ENCODE assay signal across 8 cellular contexts in the genomic region with DNA sequence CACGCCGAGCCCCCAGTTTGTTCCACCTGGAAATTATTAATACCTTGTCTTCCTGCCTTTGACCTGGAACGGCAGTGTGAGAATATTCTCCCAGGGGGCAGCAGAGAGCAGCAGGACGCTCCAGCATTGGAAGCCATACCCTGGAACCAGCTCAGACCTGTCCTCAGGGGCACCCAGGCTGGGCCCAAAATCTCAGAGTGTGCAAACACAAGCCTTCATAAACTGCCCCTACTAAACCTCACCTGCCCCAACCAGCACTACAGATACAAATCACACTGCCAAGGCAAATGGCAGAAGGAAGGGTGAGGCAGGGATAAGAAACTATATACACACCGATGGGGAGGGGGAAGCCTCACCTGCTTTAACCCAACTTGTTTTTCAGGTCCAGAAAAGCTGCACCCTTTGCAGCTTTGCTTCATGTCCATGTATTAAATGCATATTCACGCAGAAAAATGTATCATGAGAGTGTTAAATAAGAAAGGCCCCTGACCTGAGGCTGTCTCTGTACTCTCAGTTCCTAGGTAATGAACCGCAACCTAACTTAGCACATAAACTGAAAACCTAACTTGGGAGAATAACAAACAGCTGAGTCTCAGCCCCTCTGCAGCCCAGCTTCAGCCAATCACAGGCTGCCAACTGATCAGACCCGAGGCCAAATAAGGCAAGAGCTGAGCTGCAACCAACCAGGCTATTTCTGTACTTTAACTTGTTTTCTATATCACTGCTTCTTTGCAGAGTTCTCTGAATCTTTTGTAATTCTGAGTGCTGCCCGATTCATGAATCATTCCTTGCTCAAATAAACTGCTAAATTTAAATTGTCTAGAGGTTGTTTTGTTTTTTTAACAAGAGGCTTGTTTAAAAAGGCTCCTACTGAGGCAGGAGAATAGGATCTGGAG.
A peak's percentile ranks its signal among the peaks of the same experiment; 100 is the strongest.
DNase-seq lines count a peak whose midpoint lies in the region; ATAC-seq, FAIRE-seq and TF ChIP-seq lines count a peak whose summit lies in the region.

No MANE protein-coding gene starts in this region.

- H3K9me3 ChIP-seq in keratinocyte (ENCODE audit: control insufficient read depth, low read depth, low read length): no peaks in the 10 kb centered on the region

- no peaks in the 10 kb centered on the region for H3K27me3 ChIP-seq in keratinocyte (ENCODE audit: control insufficient read depth, extremely low read depth, insufficient read depth, low read length)

- peaks cover 12% of the 10 kb centered on the region for H3K4me1 ChIP-seq in keratinocyte (ENCODE audit: control insufficient read depth, extremely low read depth, insufficient read depth, low read length)

- peak overlapping the region; percentile 73 for H2AFZ ChIP-seq in keratinocyte (ENCODE audit: control insufficient read depth, low read length)

- H3K36me3 ChIP-seq in keratinocyte (ENCODE audit: control insufficient read depth in 2 of 2, extremely low read depth in 1 of 2, insufficient read depth in 2 of 2, low read length in 2 of 2): no peaks in the 10 kb centered on the region

- no peaks in the 10 kb centered on the region for H4K20me1 ChIP-seq in keratinocyte (ENCODE audit: control insufficient read depth, extremely low read depth, insufficient read depth, low read length)

- H3K4me2 ChIP-seq in keratinocyte (ENCODE audit: control insufficient read depth, extremely low read depth, insufficient read depth, low read depth, low read length): peak overlapping the region; percentile 55

- H3K9me1 ChIP-seq in keratinocyte (ENCODE audit: control insufficient read depth, extremely low read depth, insufficient read depth, low read length): no peaks in the 10 kb centered on the region

- peak overlapping the region; percentile 54 for H3K27ac ChIP-seq in keratinocyte (ENCODE audit: control insufficient read depth, insufficient read depth, low read length)

- dilution Hi-C loops in keratinocyte (cut with MboI; ENCODE audit: extremely low pct_ligation_motif_present, low sequenced_read_pairs): no loop called here

- TF ChIP-seq CTCF in NB4 (IDR thresholded peaks at IDR 0.05; ENCODE audit: low read depth, low read length) (peak; percentile 69), keratinocyte (optimal IDR thresholded peaks at IDR 0.05 in 1 of 3, IDR thresholded peaks at IDR 0.05 in 1 of 3, conservative IDR thresholded peaks at IDR 0.05 in 1 of 3; ENCODE audit: extremely low read depth in 1 of 3, insufficient read depth in 2 of 3, low read length in 3 of 3) (peak; percentile 84 to 89 (median 88))

- ATAC-seq in HG02642 (IDR thresholded peaks at IDR 0.05; ENCODE audit: poor library complexity, unreplicated experiment): peak; percentile 94

- peak; percentile 34 for FAIRE-seq in keratinocyte (lab: Jason Lieb, UNC)

- TF ChIP-seq POLR2A in NB4 (IDR thresholded peaks at IDR 0.05; ENCODE audit: extremely low read depth, insufficient read length): no peak

- no peaks in the 10 kb centered on the region for H3K79me2 ChIP-seq in keratinocyte (ENCODE audit: control insufficient read depth, insufficient read depth, low read length)

- DNase-seq in NCI-H524 (lab: John Stamatoyannopoulos, UW) (peak; percentile 40 to 78), NCI-H524 treated with DMSO at 0.1 percent for 48 hours (lab: John Stamatoyannopoulos, UW) (no peak), NB4 (ENCODE audit: low read depth) (peak; percentile 65), T-helper 2 cell (peak; percentile 0 to 51 (median 28)), astrocyte of the hippocampus (ENCODE audit: low read depth, low spot score) (peak; percentile 58), keratinocyte (ENCODE audit: low read depth, low spot score) (no peak)
- DNase-seq in stimulated activated CD4-positive, alpha-beta T cell treated with anti-CD3 and anti-CD28 coated beads, Interleukin-2, amount 100 ng/mL, for 48 hours: peak; percentile 61 to 66

- peak overlapping the region; percentile 55 for H3K9ac ChIP-seq in keratinocyte (ENCODE audit: control insufficient read depth, extremely low read depth, insufficient read depth, low read length)

- H3K4me3 ChIP-seq in NB4 (ENCODE audit: low read depth, low read length) (no peak overlapping the region), keratinocyte (ENCODE audit: control insufficient read depth in 2 of 3, extremely low read depth in 1 of 3, insufficient read depth in 2 of 3, low read depth in 1 of 3, low read length in 3 of 3) (peak overlapping the region in 2 of 3 experiments; percentile 3 to 16)

Comparison
In these comparisons a context has a peak if more than half of its experiments do, and no peak if none do; other contexts are left out.
1. DNase-seq: peak in NCI-H524 (2 of 2), NB4 (single experiment), T-helper 2 cell (5 of 5), astrocyte of the hippocampus (single experiment) and stimulated activated CD4-positive, alpha-beta T cell treated with anti-CD3 and anti-CD28 coated beads, Interleukin-2, amount 100 ng/mL, for 48 hours (2 of 2); none in NCI-H524 treated with DMSO at 0.1 percent for 48 hours (single experiment) and keratinocyte (single experiment).